In genomic region chr9:16718296-16718695, GRCh38 we compare ENCODE assay signal across 17 cellular contexts.
DNase-seq lines count a peak whose midpoint lies in the region; TF ChIP-seq lines count a peak whose summit lies in the region.
"Had no signal": no experiment of that assay in that cellular context is flagged by ENCODE, and none has a peak within 500 bp of the region (broad histone marks: within the 10 kb centered on the region; RNA-seq: fewer than 3 reads in every experiment).

No MANE protein-coding gene starts in this region.

- H3K36me3 Mint-ChIP-seq in HFFc6 (ENCODE audit: low read depth): peaks cover 4% of the 10 kb centered on the region; the same call in 1 of the 2 replicates
- peaks cover 17% of the 10 kb centered on the region for H3K36me3 Mint-ChIP-seq in osteocyte (ENCODE audit: unreplicated experiment)

- H2AFZ ChIP-seq in ACC112 (ENCODE audit: low read length, unreplicated experiment): peak overlapping the region; percentile 37
- H2AFZ ChIP-seq: PC-9 had no signal

- peaks cover 83% of the 10 kb centered on the region for H3K4me1 ChIP-seq in ACC112 (ENCODE audit: control insufficient read depth, insufficient read depth, low read length, unreplicated experiment)
- peaks cover 0 to 40% (median 0%) of the 10 kb centered on the region in 3 donors for H3K4me1 ChIP-seq in esophagus squamous epithelium
- H3K4me1 ChIP-seq in stomach: peaks cover 0 to 21% (median 2%) of the 10 kb centered on the region in 4 donors

- intact Hi-C loops in esophagus squamous epithelium (cut with DNase I) (no loop called here), stomach (cut with DNase I; ENCODE audit: low total_unique reads) (no loop called here)

- no peaks in the 10 kb centered on the region for H3K9me3 ChIP-seq in esophagus squamous epithelium
- H3K9me3 ChIP-seq in stomach: no peaks in the 10 kb centered on the region
- H3K9me3 ChIP-seq: MG63 had no signal

- H3K4me3 Mint-ChIP-seq in HFFc6 (no peak overlapping the region), osteocyte (ENCODE audit: unreplicated experiment) (no peak overlapping the region)

- peaks cover 73% of the 10 kb centered on the region for H3K4me1 Mint-ChIP-seq in HFFc6 (ENCODE audit: low read depth)
- H3K4me1 Mint-ChIP-seq in osteocyte (ENCODE audit: unreplicated experiment): peaks cover 60% of the 10 kb centered on the region

- no peak for TF ChIP-seq POLR2A in esophagus squamous epithelium (IDR thresholded peaks at IDR 0.05)
- TF ChIP-seq POLR2A in stomach (IDR thresholded peaks at IDR 0.05): no peak

- DNase-seq in HFFc6: no peak
- no peak for DNase-seq in esophagus squamous epithelium (lab: John Stamatoyannopoulos, UW)
- no peak for DNase-seq in osteocyte (ENCODE audit: extremely low spot score, unreplicated experiment)
- DNase-seq in DMS53 treated with DMSO at 0.1 percent for 48 hours (lab: John Stamatoyannopoulos, UW; ENCODE audit: unreplicated experiment): no peak
- DNase-seq in DMS153 treated with DMSO at 0.1 percent for 48 hours (lab: John Stamatoyannopoulos, UW; ENCODE audit: unreplicated experiment): no peak
- no peak for DNase-seq in stomach
- no peak for DNase-seq in GM13977 (ENCODE audit: low spot score)
- DNase-seq: C1 segment of cervical spinal cord, KG1, MG63, NCI-H1105, NCI-H1694 treated with DMSO at 0.1 percent for 48 hours, PC-9 had no signal

- H3K36me3 ChIP-seq in ACC112 (ENCODE audit: insufficient read depth, low read length) (0 out of 2 replicates have a peak, but pooled peaks cover 6% of the 10 kb centered on the region), esophagus squamous epithelium (no peaks in the 10 kb centered on the region), stomach (no peaks in the 10 kb centered on the region)

- H3K27ac ChIP-seq in ACC112 (ENCODE audit: low read depth, low read length) (peak overlapping the region; percentile 98), esophagus squamous epithelium (peak overlapping the region in 3 of 4 donors; percentile 42 to 51 (median 46)), stomach (peak overlapping the region in 1 of 5 donors; percentile 3)
- H3K27ac ChIP-seq: 22Rv1, HL-60, PC-9 had no signal

- H3K27me3 Mint-ChIP-seq in HFFc6 (ENCODE audit: insufficient read depth): no peaks in the 10 kb centered on the region
- H3K27me3 Mint-ChIP-seq in osteocyte (ENCODE audit: unreplicated experiment): no peaks in the 10 kb centered on the region

- 67 to 87% methylated on average over 1 of the region's 1 CpG for WGBS in esophagus squamous epithelium, 2 donors
- 90 to 95% (median 93%) methylated on average over 1 of the region's 1 CpG for whole genome bisulfite sequencing in stomach, 5 donors

- peak overlapping the region; percentile 2; the same call in 1 of the 2 replicates for H3K27ac Mint-ChIP-seq in HFFc6
- peak overlapping the region; percentile 46 for H3K27ac Mint-ChIP-seq in osteocyte (ENCODE audit: unreplicated experiment)

- H3K27me3 ChIP-seq in ACC112 (ENCODE audit: insufficient read depth, low read length): no peaks in the 10 kb centered on the region
- H3K27me3 ChIP-seq in esophagus squamous epithelium: no peaks in the 10 kb centered on the region
- H3K27me3 ChIP-seq in stomach: no peaks in the 10 kb centered on the region
- H3K27me3 ChIP-seq: MG63 had no signal

- peaks cover 31% of the 10 kb centered on the region for H3K79me2 ChIP-seq in ACC112 (ENCODE audit: control insufficient read depth, insufficient read depth, low read length, unreplicated experiment)

- peak overlapping the region; percentile 10; the same call in 1 of the 2 replicates for H3K4me3 ChIP-seq in ACC112 (ENCODE audit: low read depth, low read length)
- H3K4me3 ChIP-seq in esophagus squamous epithelium: no peak overlapping the region
- H3K4me3 ChIP-seq in stomach: no peak overlapping the region
- H3K4me3 ChIP-seq: GM12878, MG63, PC-9 had no signal

- no peak for TF ChIP-seq CTCF in HFFc6 (IDR thresholded peaks at IDR 0.05)
- no peak for TF ChIP-seq CTCF in esophagus squamous epithelium (IDR thresholded peaks at IDR 0.05)
- TF ChIP-seq CTCF in osteocyte (IDR thresholded peaks at IDR 0.05): no peak
- no peak for TF ChIP-seq CTCF in stomach (IDR thresholded peaks at IDR 0.05)
- TF ChIP-seq CTCF in GM13977 (IDR thresholded peaks at IDR 0.05; ENCODE audit: extremely low read depth, insufficient read depth, missing control alignments): no peak

- in situ Hi-C loops in GM13977 (cut with MboI; ENCODE audit: low pct_unique_long_range_greater_than_20kb, low sequenced_read_pairs, unreplicated experiment): no loop called here

- H3K9me3 Mint-ChIP-seq in HFFc6 (no peaks in the 10 kb centered on the region), osteocyte (ENCODE audit: unreplicated experiment) (no peaks in the 10 kb centered on the region)

- TF ChIP-seq EP300 in stomach (IDR thresholded peaks at IDR 0.05): no peak
